ENCODE assay signal across 13 cellular contexts in the genomic region with DNA sequence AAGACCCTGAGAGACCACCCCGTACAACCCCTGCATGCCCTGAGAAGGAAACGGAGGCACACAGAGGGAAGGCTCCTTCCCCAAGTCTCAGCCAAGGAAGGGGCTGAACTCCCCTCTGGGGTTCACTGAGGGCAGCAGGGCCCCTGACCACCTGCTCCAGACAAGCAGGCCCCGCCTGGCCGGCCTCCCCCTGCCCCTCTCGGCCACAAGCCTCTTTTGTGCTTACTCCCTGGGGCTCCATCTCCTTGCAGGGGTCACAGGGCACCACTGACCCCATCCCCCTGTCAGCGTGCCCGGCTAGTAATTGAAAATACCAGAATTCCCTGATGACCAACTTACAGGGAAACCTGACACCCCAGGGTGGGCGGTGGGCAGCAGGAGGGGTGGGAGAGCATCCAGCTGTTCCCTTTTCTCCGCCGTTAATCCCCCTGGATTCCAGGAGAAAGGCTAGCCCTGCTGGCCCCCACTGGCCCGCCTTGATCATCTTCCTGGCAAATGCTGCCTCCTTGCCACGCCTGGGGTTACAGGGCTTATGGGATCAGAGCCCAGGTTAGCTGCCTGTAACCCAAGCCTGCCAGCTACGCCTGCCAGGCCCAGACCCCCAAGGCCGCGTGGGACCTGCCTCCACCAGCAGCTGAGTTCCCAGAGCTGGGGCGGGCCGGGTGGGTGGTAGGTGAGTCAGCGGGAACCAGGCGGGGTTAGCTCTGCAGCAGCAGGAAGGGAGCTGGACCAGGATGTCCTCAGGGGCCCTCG.
DNase-seq lines count a peak whose midpoint lies in the region; ATAC-seq and TF ChIP-seq lines count a peak whose summit lies in the region.
"Had no signal": no experiment of that assay in that cellular context is flagged by ENCODE, and none has a peak within 500 bp of the region (broad histone marks: within the 10 kb centered on the region; RNA-seq: fewer than 3 reads in every experiment).

No MANE protein-coding gene starts in this region.

- H3K9me3 ChIP-seq in upper lobe of right lung = no peaks in the 10 kb centered on the region

- H3K36me3 ChIP-seq in H7 (replicated peaks; ENCODE audit: control insufficient read depth, insufficient read depth, low read length) (no peaks in the 10 kb centered on the region), upper lobe of right lung (no peaks in the 10 kb centered on the region)

- no peaks in the 10 kb centered on the region for H3K27me3 ChIP-seq in H7 (ENCODE audit: control insufficient read depth, insufficient read depth, low read length)
- H3K27me3 ChIP-seq in upper lobe of right lung = no peaks in the 10 kb centered on the region

- H3K4me3 Mint-ChIP-seq in osteocyte (ENCODE audit: unreplicated experiment) (no peak overlapping the region), natural killer cell (no peak overlapping the region)
- H3K4me3 Mint-ChIP-seq: activated CD4-positive, alpha-beta T cell treated with anti-CD3 and anti-CD28 coated beads, Interleukin-2, amount 10 ng/mL, durations not matched to agents 7 days and 5 days; naive thymus-derived CD8-positive, alpha-beta T cell; stimulated activated naive B cell treated with anti-CD40 and anti-IgM and Interleukin-4, amounts not matched to agents 10 μg/mL and 1 μg/mL and 100 μg/mL, for 72 hours had no signal

- H3K9me3 Mint-ChIP-seq in osteocyte (ENCODE audit: unreplicated experiment) (no peaks in the 10 kb centered on the region), natural killer cell (no peaks in the 10 kb centered on the region)
- H3K9me3 Mint-ChIP-seq: activated CD4-positive, alpha-beta T cell treated with anti-CD3 and anti-CD28 coated beads, Interleukin-2, amount 10 ng/mL, durations not matched to agents 7 days and 5 days; naive thymus-derived CD8-positive, alpha-beta T cell; stimulated activated naive B cell treated with anti-CD40 and anti-IgM and Interleukin-4, amounts not matched to agents 10 μg/mL and 1 μg/mL and 100 μg/mL, for 72 hours had no signal

- intact Hi-C loops in natural killer cell (cut with micrococcal nuclease) (no loop called here), upper lobe of right lung (cut with DNase I) (no loop called here)

- TF ChIP-seq CTCF in fibroblast of mammary gland (conservative IDR thresholded peaks at IDR 0.05; ENCODE audit: control insufficient read depth, insufficient read depth, low read depth, low read length) (no peak), osteocyte (IDR thresholded peaks at IDR 0.05) (no peak), natural killer cell (IDR thresholded peaks at IDR 0.05) (no peak), upper lobe of right lung (IDR thresholded peaks at IDR 0.05) (no peak)

- DNase-seq in H7 (peak; percentile 83), fibroblast of mammary gland (ENCODE audit: low read depth) (peak; percentile 86), osteocyte (ENCODE audit: extremely low spot score, unreplicated experiment) (no peak), natural killer cell (no peak), upper lobe of right lung (no peak), NCI-H2227 treated with DMSO at 0.1 percent for 48 hours (lab: John Stamatoyannopoulos, UW) (no peak), NOMO-1 treated with dmso at 0.1 percent for 144 hours (lab: John Stamatoyannopoulos, UW; ENCODE audit: unreplicated experiment) (no peak)
- DNase-seq: activated CD4-positive, alpha-beta T cell treated with anti-CD3 and anti-CD28 coated beads, Interleukin-2, amount 10 ng/mL, durations not matched to agents 7 days and 5 days; activated naive CD4-positive, alpha-beta T cell; naive thymus-derived CD8-positive, alpha-beta T cell; stimulated activated naive B cell treated with anti-CD40 and anti-IgM and Interleukin-4, amounts not matched to agents 10 μg/mL and 1 μg/mL and 100 μg/mL, for 72 hours had no signal

- H3K36me3 Mint-ChIP-seq in osteocyte (ENCODE audit: unreplicated experiment) (peaks cover 5% of the 10 kb centered on the region), natural killer cell (no peaks in the 10 kb centered on the region)
- H3K36me3 Mint-ChIP-seq: naive thymus-derived CD8-positive, alpha-beta T cell; stimulated activated naive B cell treated with anti-CD40 and anti-IgM and Interleukin-4, amounts not matched to agents 10 μg/mL and 1 μg/mL and 100 μg/mL, for 72 hours had no signal

- no peaks in the 10 kb centered on the region for H3K4me1 ChIP-seq in upper lobe of right lung

- H3K27ac Mint-ChIP-seq in osteocyte (ENCODE audit: unreplicated experiment) = peak overlapping the region; percentile 12
- H3K27ac Mint-ChIP-seq in natural killer cell = no peak overlapping the region
- H3K27ac Mint-ChIP-seq: activated CD4-positive, alpha-beta T cell treated with anti-CD3 and anti-CD28 coated beads, Interleukin-2, amount 10 ng/mL, durations not matched to agents 7 days and 5 days; naive thymus-derived CD8-positive, alpha-beta T cell; stimulated activated naive B cell treated with anti-CD40 and anti-IgM and Interleukin-4, amounts not matched to agents 10 μg/mL and 1 μg/mL and 100 μg/mL, for 72 hours had no signal

- no peaks in the 10 kb centered on the region for H3K27me3 Mint-ChIP-seq in osteocyte (ENCODE audit: unreplicated experiment)
- H3K27me3 Mint-ChIP-seq in natural killer cell (ENCODE audit: low read depth in 2 of 2) = peaks cover 0 to 4% of the 10 kb centered on the region in 2 donors
- H3K27me3 Mint-ChIP-seq: activated CD4-positive, alpha-beta T cell treated with anti-CD3 and anti-CD28 coated beads, Interleukin-2, amount 10 ng/mL, durations not matched to agents 7 days and 5 days had no signal

- ATAC-seq in SK-N-SH treated with all-trans-retinoic acid at 6 μM for 48 hours (peak; percentile 67), natural killer cell (no peak), upper lobe of right lung (no peak)
- ATAC-seq: naive thymus-derived CD8-positive, alpha-beta T cell; stimulated activated naive B cell treated with anti-CD40 and anti-IgM and Interleukin-4, amounts not matched to agents 10 μg/mL and 1 μg/mL and 100 μg/mL, for 72 hours had no signal

- H3K4me3 ChIP-seq in H7 (ENCODE audit: insufficient read depth, low read depth, low read length) (no peak overlapping the region), fibroblast of mammary gland (ENCODE audit: control insufficient read depth, low read depth, low read length) (no peak overlapping the region), upper lobe of right lung (no peak overlapping the region)

- H3K27ac ChIP-seq in upper lobe of right lung = no peak overlapping the region
- H3K27ac ChIP-seq: KMS-11 had no signal

- H3K4me1 Mint-ChIP-seq in osteocyte (ENCODE audit: unreplicated experiment) = peaks cover 23% of the 10 kb centered on the region
- peaks cover 0 to 5% of the 10 kb centered on the region in 2 donors for H3K4me1 Mint-ChIP-seq in natural killer cell
- H3K4me1 Mint-ChIP-seq: activated CD4-positive, alpha-beta T cell treated with anti-CD3 and anti-CD28 coated beads, Interleukin-2, amount 10 ng/mL, durations not matched to agents 7 days and 5 days; naive thymus-derived CD8-positive, alpha-beta T cell; stimulated activated naive B cell treated with anti-CD40 and anti-IgM and Interleukin-4, amounts not matched to agents 10 μg/mL and 1 μg/mL and 100 μg/mL, for 72 hours had no signal

TF ChIP-seq in SK-N-SH treated with all-trans-retinoic acid at 6 μM for 48 hours, 23 proteins besides CTCF, POLR2A, EP300 and RAD21:
- TF ChIP-seq CSDC2 (CRISPR knock-in tag; IDR thresholded peaks at IDR 0.05) (no peak), ISL1 (CRISPR knock-in tag; IDR thresholded peaks at IDR 0.05) (no peak), ZNF565 (CRISPR knock-in tag; conservative IDR thresholded peaks at IDR 0.05; ENCODE audit: low read depth) (no peak), OSR1 (CRISPR knock-in tag; IDR thresholded peaks at IDR 0.05) (no peak), ZFP3 (CRISPR knock-in tag; IDR thresholded peaks at IDR 0.05) (no peak), PPARA (CRISPR knock-in tag; IDR thresholded peaks at IDR 0.05; ENCODE audit: borderline replicate concordance) (no peak)
- TF ChIP-seq, protein P1, sequence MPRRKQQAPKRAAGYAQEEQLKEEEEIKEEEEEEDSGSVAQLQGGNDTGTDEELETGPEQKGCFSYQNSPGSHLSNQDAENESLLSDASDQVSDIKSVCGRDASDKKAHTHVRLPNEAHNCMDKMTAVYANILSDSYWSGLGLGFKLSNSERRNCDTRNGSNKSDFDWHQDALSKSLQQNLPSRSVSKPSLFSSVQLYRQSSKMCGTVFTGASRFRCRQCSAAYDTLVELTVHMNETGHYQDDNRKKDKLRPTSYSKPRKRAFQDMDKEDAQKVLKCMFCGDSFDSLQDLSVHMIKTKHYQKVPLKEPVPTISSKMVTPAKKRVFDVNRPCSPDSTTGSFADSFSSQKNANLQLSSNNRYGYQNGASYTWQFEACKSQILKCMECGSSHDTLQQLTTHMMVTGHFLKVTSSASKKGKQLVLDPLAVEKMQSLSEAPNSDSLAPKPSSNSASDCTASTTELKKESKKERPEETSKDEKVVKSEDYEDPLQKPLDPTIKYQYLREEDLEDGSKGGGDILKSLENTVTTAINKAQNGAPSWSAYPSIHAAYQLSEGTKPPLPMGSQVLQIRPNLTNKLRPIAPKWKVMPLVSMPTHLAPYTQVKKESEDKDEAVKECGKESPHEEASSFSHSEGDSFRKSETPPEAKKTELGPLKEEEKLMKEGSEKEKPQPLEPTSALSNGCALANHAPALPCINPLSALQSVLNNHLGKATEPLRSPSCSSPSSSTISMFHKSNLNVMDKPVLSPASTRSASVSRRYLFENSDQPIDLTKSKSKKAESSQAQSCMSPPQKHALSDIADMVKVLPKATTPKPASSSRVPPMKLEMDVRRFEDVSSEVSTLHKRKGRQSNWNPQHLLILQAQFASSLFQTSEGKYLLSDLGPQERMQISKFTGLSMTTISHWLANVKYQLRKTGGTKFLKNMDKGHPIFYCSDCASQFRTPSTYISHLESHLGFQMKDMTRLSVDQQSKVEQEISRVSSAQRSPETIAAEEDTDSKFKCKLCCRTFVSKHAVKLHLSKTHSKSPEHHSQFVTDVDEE (CRISPR knock-in tag; IDR thresholded peaks at IDR 0.05) = no peak
- TF ChIP-seq, protein P2, sequence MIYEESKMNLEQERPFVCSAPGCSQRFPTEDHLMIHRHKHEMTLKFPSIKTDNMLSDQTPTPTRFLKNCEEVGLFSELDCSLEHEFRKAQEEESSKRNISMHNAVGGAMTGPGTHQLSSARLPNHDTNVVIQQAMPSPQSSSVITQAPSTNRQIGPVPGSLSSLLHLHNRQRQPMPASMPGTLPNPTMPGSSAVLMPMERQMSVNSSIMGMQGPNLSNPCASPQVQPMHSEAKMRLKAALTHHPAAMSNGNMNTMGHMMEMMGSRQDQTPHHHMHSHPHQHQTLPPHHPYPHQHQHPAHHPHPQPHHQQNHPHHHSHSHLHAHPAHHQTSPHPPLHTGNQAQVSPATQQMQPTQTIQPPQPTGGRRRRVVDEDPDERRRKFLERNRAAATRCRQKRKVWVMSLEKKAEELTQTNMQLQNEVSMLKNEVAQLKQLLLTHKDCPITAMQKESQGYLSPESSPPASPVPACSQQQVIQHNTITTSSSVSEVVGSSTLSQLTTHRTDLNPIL (CRISPR knock-in tag; IDR thresholded peaks at IDR 0.05; ENCODE audit: low read depth) = no peak

Comparison
In these comparisons a context has a peak if more than half of its experiments do, and no peak if none do; other contexts are left out.
1. DNase-seq: peak in H7 (single experiment) and fibroblast of mammary gland (single experiment); none in osteocyte (single experiment), natural killer cell (single experiment), upper lobe of right lung (single experiment), NCI-H2227 treated with DMSO at 0.1 percent for 48 hours (single experiment) and NOMO-1 treated with dmso at 0.1 percent for 144 hours (single experiment).